25 cellular contexts compared by ENCODE assay signal in genomic region chr2:209640358-209640757, GRCh38.
"Had no signal": no experiment of that assay in that cellular context is flagged by ENCODE, and none has a peak within 500 bp of the region (broad histone marks: within the 10 kb centered on the region; RNA-seq: fewer than 3 reads in every experiment).

No MANE protein-coding gene starts in this region.

- H3K27me3 ChIP-seq: gastroesophageal sphincter, neutrophil, pancreas, thyroid gland had no signal

- ATAC-seq: activated CD4-positive, CD25-positive, alpha-beta regulatory T cell treated with anti-CD3 and anti-CD28 coated beads, Interleukin-2, amount 50 U/mL, for 24 hours; activated CD8-positive, alpha-beta memory T cell treated with anti-CD3 and anti-CD28 coated beads, Interleukin-2, amount 10 ng/mL, durations not matched to agents 7 days and 5 days; activated CD8-positive, alpha-beta T cell treated with anti-CD3 and anti-CD28 coated beads for 36 hours; esophagus mucosa; gastroesophageal sphincter; left cardiac atrium; pancreas; right cardiac atrium had no signal

- H3K27ac ChIP-seq: gastroesophageal sphincter, neutrophil, pancreas, thyroid gland had no signal

- H3K27ac Mint-ChIP-seq: activated CD4-positive, alpha-beta T cell treated with anti-CD3 and anti-CD28 coated beads, Interleukin-2, amount 10 ng/mL, durations not matched to agents 7 days and 5 days; activated CD8-positive, alpha-beta memory T cell treated with anti-CD3 and anti-CD28 coated beads, Interleukin-2, amount 10 ng/mL, durations not matched to agents 7 days and 5 days; activated CD8-positive, alpha-beta T cell treated with anti-CD3 and anti-CD28 coated beads for 36 hours; activated naive CD4-positive, alpha-beta T cell treated with anti-CD3 and anti-CD28 coated beads, Interleukin-2, amount 10 ng/mL, durations not matched to agents 7 days and 5 days; nephron; stimulated activated naive CD8-positive, alpha-beta T cell treated with anti-CD3 and anti-CD28 coated beads, Interleukin-15, Interleukin-2, amounts not matched to agents 100 ng/mL and 50 ng/mL, for 24 hours had no signal

- FAIRE-seq: endometrium, islet of Langerhans, pancreas had no signal

- H3K4me1 ChIP-seq: gastroesophageal sphincter, thyroid gland had no signal

- H3K9me3 ChIP-seq: gastroesophageal sphincter, neutrophil, pancreas, thyroid gland had no signal

- H3K9me3 Mint-ChIP-seq: activated CD4-positive, alpha-beta T cell treated with anti-CD3 and anti-CD28 coated beads, Interleukin-2, amount 10 ng/mL, durations not matched to agents 7 days and 5 days; activated naive CD4-positive, alpha-beta T cell treated with anti-CD3 and anti-CD28 coated beads, Interleukin-2, amount 10 ng/mL, durations not matched to agents 7 days and 5 days; nephron; stimulated activated naive CD8-positive, alpha-beta T cell treated with anti-CD3 and anti-CD28 coated beads, Interleukin-15, Interleukin-2, amounts not matched to agents 100 ng/mL and 50 ng/mL, for 24 hours had no signal

- H3K4me3 Mint-ChIP-seq: activated CD4-positive, alpha-beta T cell treated with anti-CD3 and anti-CD28 coated beads, Interleukin-2, amount 10 ng/mL, durations not matched to agents 7 days and 5 days; activated CD8-positive, alpha-beta memory T cell treated with anti-CD3 and anti-CD28 coated beads, Interleukin-2, amount 10 ng/mL, durations not matched to agents 7 days and 5 days; activated CD8-positive, alpha-beta T cell treated with anti-CD3 and anti-CD28 coated beads for 36 hours; activated naive CD4-positive, alpha-beta T cell treated with anti-CD3 and anti-CD28 coated beads, Interleukin-2, amount 10 ng/mL, durations not matched to agents 7 days and 5 days; nephron; stimulated activated naive CD8-positive, alpha-beta T cell treated with anti-CD3 and anti-CD28 coated beads, Interleukin-15, Interleukin-2, amounts not matched to agents 100 ng/mL and 50 ng/mL, for 24 hours had no signal

- H3K4me1 Mint-ChIP-seq: activated CD4-positive, alpha-beta T cell treated with anti-CD3 and anti-CD28 coated beads, Interleukin-2, amount 10 ng/mL, durations not matched to agents 7 days and 5 days; activated CD8-positive, alpha-beta memory T cell treated with anti-CD3 and anti-CD28 coated beads, Interleukin-2, amount 10 ng/mL, durations not matched to agents 7 days and 5 days; activated naive CD4-positive, alpha-beta T cell treated with anti-CD3 and anti-CD28 coated beads, Interleukin-2, amount 10 ng/mL, durations not matched to agents 7 days and 5 days; nephron had no signal

- H3K4me3 ChIP-seq: gastroesophageal sphincter, pancreas, thyroid gland had no signal

- H3K36me3 ChIP-seq: gastroesophageal sphincter, neutrophil, pancreas, thyroid gland had no signal

- H3K27me3 Mint-ChIP-seq: activated CD4-positive, alpha-beta T cell treated with anti-CD3 and anti-CD28 coated beads, Interleukin-2, amount 10 ng/mL, durations not matched to agents 7 days and 5 days; activated CD8-positive, alpha-beta memory T cell treated with anti-CD3 and anti-CD28 coated beads, Interleukin-2, amount 10 ng/mL, durations not matched to agents 7 days and 5 days; activated naive CD4-positive, alpha-beta T cell treated with anti-CD3 and anti-CD28 coated beads, Interleukin-2, amount 10 ng/mL, durations not matched to agents 7 days and 5 days; stimulated activated naive CD8-positive, alpha-beta T cell treated with anti-CD3 and anti-CD28 coated beads, Interleukin-15, Interleukin-2, amounts not matched to agents 100 ng/mL and 50 ng/mL, for 24 hours had no signal

- DNase-seq: activated CD4-positive, alpha-beta T cell treated with anti-CD3 and anti-CD28 coated beads, Interleukin-2, amount 10 ng/mL, durations not matched to agents 7 days and 5 days; activated CD8-positive, alpha-beta memory T cell treated with anti-CD3 and anti-CD28 coated beads, Interleukin-2, amount 10 ng/mL, durations not matched to agents 7 days and 5 days; activated CD8-positive, alpha-beta T cell treated with anti-CD3 and anti-CD28 coated beads for 36 hours; activated effector memory CD4-positive, alpha-beta T cell treated with anti-CD3 and anti-CD28 coated beads, Interleukin-2, amount 50 U/mL, for 16 hours; activated naive CD4-positive, alpha-beta T cell treated with anti-CD3 and anti-CD28 coated beads, Interleukin-2, amount 10 ng/mL, durations not matched to agents 7 days and 5 days; activated T-cell treated with anti-CD3 and anti-CD28 coated beads for 4 hours; head of caudate nucleus; hypothalamus; left cardiac atrium; mesenchymal stem cell; pancreas; right cardiac atrium; stimulated activated CD4-positive, alpha-beta T cell treated with anti-CD3 and anti-CD28 coated beads, Interleukin-12 subunit alpha, Interleukin-12 subunit beta, amount 100 ng/mL, for 4 hours; stimulated activated CD4-positive, alpha-beta T cell treated with anti-CD3 and anti-CD28 coated beads, Interleukin-4, amount 100 ng/mL, for 4 hours; substantia nigra; T-helper 2 cell; thyroid gland had no signal

- H3K36me3 Mint-ChIP-seq: activated CD8-positive, alpha-beta memory T cell treated with anti-CD3 and anti-CD28 coated beads, Interleukin-2, amount 10 ng/mL, durations not matched to agents 7 days and 5 days; activated naive CD4-positive, alpha-beta T cell treated with anti-CD3 and anti-CD28 coated beads, Interleukin-2, amount 10 ng/mL, durations not matched to agents 7 days and 5 days had no signal
